Comparison of ENCODE assay signal across 1 cellular context in the genomic region with DNA sequence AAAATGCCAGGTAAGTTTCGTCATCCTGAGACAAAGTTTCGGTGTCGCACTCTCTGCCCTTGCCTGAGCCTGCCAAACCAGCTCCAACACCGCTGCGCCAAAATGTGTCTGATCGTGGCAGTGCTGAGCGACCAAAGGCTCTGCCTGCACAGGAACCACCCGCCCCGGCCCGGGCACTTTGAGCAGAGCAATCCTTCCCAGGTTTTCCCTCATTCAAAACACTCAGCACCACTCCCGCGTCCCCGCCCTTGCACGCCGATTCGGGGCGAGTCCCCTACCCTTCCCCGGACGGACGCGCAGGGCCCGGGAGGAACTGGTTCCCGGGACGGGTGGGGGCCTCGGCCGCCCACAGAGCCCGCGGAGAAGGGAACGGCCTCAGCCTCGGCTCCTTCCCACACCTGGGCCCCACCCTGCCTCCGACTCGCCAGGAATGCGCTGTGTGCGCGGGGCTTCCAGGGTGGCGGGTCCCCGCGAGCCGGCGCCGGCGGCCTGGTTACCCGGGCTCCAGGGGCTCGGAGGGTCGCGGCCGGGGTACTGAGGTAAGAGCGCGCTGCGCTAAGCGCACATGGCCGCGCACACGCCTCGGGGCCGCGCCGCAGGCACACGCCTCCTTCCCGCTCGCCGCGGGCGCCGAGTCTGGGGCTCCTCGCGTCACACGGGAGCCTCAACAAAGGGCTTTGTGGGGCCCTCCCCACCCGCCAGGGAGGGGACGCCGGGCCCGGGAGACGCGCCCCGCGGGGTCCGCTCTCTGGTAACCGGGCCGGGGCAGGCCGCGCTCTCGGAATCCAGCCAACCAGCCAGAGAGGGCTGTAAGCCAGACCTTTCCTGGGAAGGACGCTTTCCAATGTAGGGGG.
A peak's percentile ranks its signal among the peaks of the same experiment; 100 is the strongest.
TF ChIP-seq lines count a peak whose summit lies in the region.

A gene with protein sequence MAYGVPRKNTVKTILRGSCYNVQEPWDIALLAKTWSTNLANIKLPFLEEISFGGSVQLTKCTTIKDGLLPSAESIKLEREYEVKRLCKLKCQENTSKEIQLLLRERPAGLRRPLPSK (minus strand): TSS at position 638 of the 854 bp plus-strand sequence. CDS start 902 bp downstream, outside the sequence.

TF ChIP-seq in HepG2, 621 proteins besides CTCF, POLR2A, EP300 and RAD21 (continued from another document and continues in another):
- TF ChIP-seq, protein P1, sequence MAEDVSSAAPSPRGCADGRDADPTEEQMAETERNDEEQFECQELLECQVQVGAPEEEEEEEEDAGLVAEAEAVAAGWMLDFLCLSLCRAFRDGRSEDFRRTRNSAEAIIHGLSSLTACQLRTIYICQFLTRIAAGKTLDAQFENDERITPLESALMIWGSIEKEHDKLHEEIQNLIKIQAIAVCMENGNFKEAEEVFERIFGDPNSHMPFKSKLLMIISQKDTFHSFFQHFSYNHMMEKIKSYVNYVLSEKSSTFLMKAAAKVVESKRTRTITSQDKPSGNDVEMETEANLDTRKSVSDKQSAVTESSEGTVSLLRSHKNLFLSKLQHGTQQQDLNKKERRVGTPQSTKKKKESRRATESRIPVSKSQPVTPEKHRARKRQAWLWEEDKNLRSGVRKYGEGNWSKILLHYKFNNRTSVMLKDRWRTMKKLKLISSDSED (CRISPR knock-in tag; IDR thresholded peaks at IDR 0.05), result 0 out of 2 replicates have a peak, but pooled peaks have one; percentile 24
- TF ChIP-seq IKZF1 (IDR thresholded peaks at IDR 0.05) (no peak), ZNF550 (CRISPR knock-in tag; IDR thresholded peaks at IDR 0.05; ENCODE audit: borderline replicate concordance) (no peak), ZFAT (CRISPR knock-in tag; conservative IDR thresholded peaks at IDR 0.05) (no peak), AHDC1 (CRISPR knock-in tag; IDR thresholded peaks at IDR 0.05; ENCODE audit: borderline replicate concordance) (no peak), ZNF317 (CRISPR knock-in tag; IDR thresholded peaks at IDR 0.05) (no peak), ZNF737 (CRISPR knock-in tag; IDR thresholded peaks at IDR 0.05; ENCODE audit: borderline replicate concordance) (no peak), ZNF276 (CRISPR knock-in tag; IDR thresholded peaks at IDR 0.05; ENCODE audit: low read depth) (no peak), CENPX (CRISPR knock-in tag; IDR thresholded peaks at IDR 0.05) (no peak), FOXJ3 (CRISPR knock-in tag; IDR thresholded peaks at IDR 0.05; ENCODE audit: borderline replicate concordance) (no peak), MIER3 (CRISPR knock-in tag; IDR thresholded peaks at IDR 0.05; ENCODE audit: borderline replicate concordance) (no peak), GLI4 (CRISPR knock-in tag; IDR thresholded peaks at IDR 0.05; ENCODE audit: borderline replicate concordance) (no peak), SIN3B (IDR thresholded peaks at IDR 0.05; ENCODE audit: low read length) (no peak), ZFYVE20 (CRISPR knock-in tag; IDR thresholded peaks at IDR 0.05; ENCODE audit: borderline replicate concordance, low read depth) (no peak), RFXANK (CRISPR knock-in tag; IDR thresholded peaks at IDR 0.05) (no peak), NFIC (IDR thresholded peaks at IDR 0.05; ENCODE audit: low read length) (no peak), ZSCAN25 (CRISPR knock-in tag; IDR thresholded peaks at IDR 0.05) (no peak), ZNF709 (CRISPR knock-in tag; IDR thresholded peaks at IDR 0.05) (peak; percentile 80), CEBPZ (IDR thresholded peaks at IDR 0.05; ENCODE audit: low read length) (no peak), ZFP82 (CRISPR knock-in tag; IDR thresholded peaks at IDR 0.05; ENCODE audit: borderline replicate concordance) (peak; percentile 46; the same call in 1 of the 2 replicates)
- TF ChIP-seq, protein P2, sequence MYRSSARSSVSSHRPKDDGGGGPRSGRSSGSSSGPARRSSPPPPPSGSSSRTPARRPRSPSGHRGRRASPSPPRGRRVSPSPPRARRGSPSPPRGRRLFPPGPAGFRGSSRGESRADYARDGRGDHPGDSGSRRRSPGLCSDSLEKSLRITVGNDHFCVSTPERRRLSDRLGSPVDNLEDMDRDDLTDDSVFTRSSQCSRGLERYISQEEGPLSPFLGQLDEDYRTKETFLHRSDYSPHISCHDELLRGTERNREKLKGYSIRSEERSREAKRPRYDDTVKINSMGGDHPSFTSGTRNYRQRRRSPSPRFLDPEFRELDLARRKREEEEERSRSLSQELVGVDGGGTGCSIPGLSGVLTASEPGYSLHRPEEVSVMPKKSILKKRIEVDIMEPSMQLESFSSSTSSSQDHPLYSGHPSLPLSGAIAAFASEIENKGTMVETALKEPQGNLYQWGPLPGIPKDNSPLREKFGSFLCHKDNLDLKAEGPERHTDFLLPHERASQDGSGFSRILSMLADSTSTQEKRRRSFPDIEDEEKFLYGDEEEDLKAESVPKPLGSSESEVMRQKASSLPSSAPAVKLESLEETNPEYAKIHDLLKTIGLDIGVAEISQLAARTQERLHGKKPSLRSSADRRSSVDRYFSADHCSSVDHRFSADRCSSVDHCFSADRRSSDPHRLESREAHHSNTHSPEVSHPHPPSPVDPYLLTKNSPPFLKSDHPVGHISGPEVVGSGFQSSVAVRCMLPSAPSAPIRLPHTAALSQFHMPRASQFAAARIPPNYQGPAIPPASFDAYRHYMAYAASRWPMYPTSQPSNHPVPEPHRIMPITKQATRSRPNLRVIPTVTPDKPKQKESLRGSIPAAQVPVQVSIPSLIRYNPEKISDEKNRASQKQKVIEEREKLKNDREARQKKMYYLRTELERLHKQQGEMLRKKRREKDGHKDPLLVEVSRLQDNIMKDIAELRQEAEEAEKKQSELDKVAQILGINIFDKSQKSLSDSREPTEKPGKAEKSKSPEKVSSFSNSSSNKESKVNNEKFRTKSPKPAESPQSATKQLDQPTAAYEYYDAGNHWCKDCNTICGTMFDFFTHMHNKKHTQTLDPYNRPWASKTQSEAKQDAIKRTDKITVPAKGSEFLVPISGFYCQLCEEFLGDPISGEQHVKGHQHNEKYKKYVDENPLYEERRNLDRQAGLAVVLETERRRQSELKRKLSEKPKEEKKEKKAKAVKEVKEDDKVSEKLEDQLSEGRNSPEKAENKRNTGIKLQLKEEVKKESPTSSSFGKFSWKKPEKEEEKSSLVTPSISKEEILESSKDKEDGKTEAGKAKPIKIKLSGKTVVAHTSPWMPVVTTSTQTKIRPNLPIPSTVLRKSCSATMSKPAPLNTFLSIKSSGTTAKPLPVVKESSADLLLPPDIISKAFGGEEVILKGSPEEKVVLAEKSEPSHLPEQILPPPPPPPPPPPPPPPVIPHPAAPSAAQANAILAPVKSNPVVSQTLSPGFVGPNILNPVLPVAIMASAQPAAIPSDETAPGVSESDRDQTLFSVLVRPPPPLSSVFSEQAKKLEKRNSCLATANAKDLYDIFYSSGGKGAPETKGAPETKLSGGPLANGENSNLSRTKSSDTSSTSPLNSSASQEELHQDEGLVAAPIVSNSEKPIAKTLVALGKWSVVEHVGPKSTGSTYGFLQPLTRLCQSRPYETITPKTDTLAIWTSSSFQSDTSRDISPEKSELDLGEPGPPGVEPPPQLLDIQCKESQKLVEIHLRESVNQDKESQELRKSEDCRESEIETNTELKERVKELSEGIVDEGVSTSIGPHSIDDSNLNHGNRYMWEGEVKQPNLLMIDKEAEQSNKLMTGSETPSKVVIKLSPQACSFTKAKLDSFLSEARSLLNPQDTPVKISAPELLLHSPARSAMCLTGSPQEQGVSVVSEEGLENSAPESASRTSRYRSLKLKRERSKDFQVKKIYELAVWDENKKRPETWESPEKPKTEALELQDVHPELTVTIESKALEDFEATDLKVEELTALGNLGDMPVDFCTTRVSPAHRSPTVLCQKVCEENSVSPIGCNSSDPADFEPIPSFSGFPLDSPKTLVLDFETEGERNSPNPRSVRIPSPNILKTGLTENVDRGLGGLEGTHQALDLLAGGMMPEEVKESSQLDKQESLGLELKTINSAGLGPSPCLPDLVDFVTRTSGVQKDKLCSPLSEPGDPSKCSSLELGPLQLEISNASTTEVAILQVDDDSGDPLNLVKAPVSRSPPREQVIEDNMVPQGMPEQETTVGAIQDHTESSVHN (CRISPR knock-in tag; IDR thresholded peaks at IDR 0.05), result no peak
- TF ChIP-seq, protein P3, sequence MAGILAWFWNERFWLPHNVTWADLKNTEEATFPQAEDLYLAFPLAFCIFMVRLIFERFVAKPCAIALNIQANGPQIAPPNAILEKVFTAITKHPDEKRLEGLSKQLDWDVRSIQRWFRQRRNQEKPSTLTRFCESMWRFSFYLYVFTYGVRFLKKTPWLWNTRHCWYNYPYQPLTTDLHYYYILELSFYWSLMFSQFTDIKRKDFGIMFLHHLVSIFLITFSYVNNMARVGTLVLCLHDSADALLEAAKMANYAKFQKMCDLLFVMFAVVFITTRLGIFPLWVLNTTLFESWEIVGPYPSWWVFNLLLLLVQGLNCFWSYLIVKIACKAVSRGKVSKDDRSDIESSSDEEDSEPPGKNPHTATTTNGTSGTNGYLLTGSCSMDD (CRISPR knock-in tag; IDR thresholded peaks at IDR 0.05), result no peak
